Comparison of ENCODE assay signal across 17 cellular contexts in genomic region chr21:44529503-44530125, GRCh38. TPM values are rescaled to one million over a fixed set of nuclear protein-coding genes. Genes with fewer than 3 reads are reported as not detected.
"Had no signal": no experiment of that assay in that cellular context is flagged by ENCODE, and none has a peak within 500 bp of the region (broad histone marks: within the 10 kb centered on the region; RNA-seq: fewer than 3 reads in every experiment).

No MANE protein-coding gene starts in this region.

- H3K9me3 Mint-ChIP-seq: activated CD8-positive, alpha-beta T cell treated with anti-CD3 and anti-CD28 coated beads for 36 hours; activated naive CD8-positive, alpha-beta T cell treated with anti-CD3 and anti-CD28 coated beads, Interleukin-2, amount 10 ng/mL, durations not matched to agents 7 days and 5 days; T-helper 2 cell treated with Interferon-gamma antibody and Interleukin-4, amounts not matched to agents 5 μg/mL and 100 μg/mL, for 36 hours had no signal

- H3K27ac ChIP-seq: breast epithelium, heart right ventricle, lower lobe of right lung, stomach, thoracic aorta had no signal

- H3K27ac Mint-ChIP-seq: activated CD8-positive, alpha-beta T cell treated with anti-CD3 and anti-CD28 coated beads for 36 hours; activated naive CD8-positive, alpha-beta T cell treated with anti-CD3 and anti-CD28 coated beads, Interleukin-2, amount 10 ng/mL, durations not matched to agents 7 days and 5 days had no signal

- H3K4me3 Mint-ChIP-seq: activated CD8-positive, alpha-beta T cell treated with anti-CD3 and anti-CD28 coated beads for 36 hours; activated naive CD8-positive, alpha-beta T cell treated with anti-CD3 and anti-CD28 coated beads, Interleukin-2, amount 10 ng/mL, durations not matched to agents 7 days and 5 days; naive thymus-derived CD4-positive, alpha-beta T cell; T-helper 2 cell treated with Interferon-gamma antibody and Interleukin-4, amounts not matched to agents 5 μg/mL and 100 μg/mL, for 36 hours had no signal

- ATAC-seq: activated CD8-positive, alpha-beta T cell treated with anti-CD3 and anti-CD28 coated beads for 36 hours; lower lobe of right lung; naive thymus-derived CD4-positive, alpha-beta T cell had no signal

- H3K36me3 ChIP-seq: breast epithelium, heart right ventricle, lower lobe of right lung, stomach, thoracic aorta had no signal

- H3K9me3 ChIP-seq: breast epithelium, heart right ventricle, lower lobe of right lung, stomach, thoracic aorta had no signal

- H3K27me3 Mint-ChIP-seq: activated CD8-positive, alpha-beta T cell treated with anti-CD3 and anti-CD28 coated beads for 36 hours; naive thymus-derived CD4-positive, alpha-beta T cell had no signal

- H3K4me1 ChIP-seq: breast epithelium, heart right ventricle, lower lobe of right lung, stomach had no signal

- H3K4me1 Mint-ChIP-seq: activated naive CD8-positive, alpha-beta T cell treated with anti-CD3 and anti-CD28 coated beads, Interleukin-2, amount 10 ng/mL, durations not matched to agents 7 days and 5 days had no signal

- H3K4me3 ChIP-seq: breast epithelium, heart right ventricle, lower lobe of right lung, stomach, thoracic aorta had no signal

- DNase-seq: activated CD4-positive, alpha-beta T cell treated with anti-CD3 and anti-CD28 coated beads for 4 hours; activated CD8-positive, alpha-beta T cell treated with anti-CD3 and anti-CD28 coated beads for 36 hours; activated naive CD8-positive, alpha-beta T cell treated with anti-CD3 and anti-CD28 coated beads, Interleukin-2, amount 10 ng/mL, durations not matched to agents 7 days and 5 days; anterior cingulate cortex; lower lobe of right lung; SW 1271 had no signal

- H3K36me3 Mint-ChIP-seq: activated naive CD8-positive, alpha-beta T cell treated with anti-CD3 and anti-CD28 coated beads, Interleukin-2, amount 10 ng/mL, durations not matched to agents 7 days and 5 days; naive thymus-derived CD4-positive, alpha-beta T cell had no signal

RNA-seq across cellular contexts. Expression of gene KRTAP10-1, which starts 10.4 kb away (rescaled TPM):
- total RNA-seq: activated CD8-positive, alpha-beta T cell treated with anti-CD3 and anti-CD28 coated beads for 36 hours; activated naive CD8-positive, alpha-beta T cell treated with anti-CD3 and anti-CD28 coated beads, Interleukin-2, amount 10 ng/mL, durations not matched to agents 7 days and 5 days; breast epithelium; fibroblast of lung; frontal cortex; heart right ventricle; lower lobe of right lung; mononuclear cell; naive thymus-derived CD4-positive, alpha-beta T cell; osteocyte; skeletal muscle tissue; stomach; thoracic aorta had no signal

RNA-seq across cellular contexts. Expression of gene KRTAP10-2, which starts 21.7 kb away (rescaled TPM):
- total RNA-seq: activated CD8-positive, alpha-beta T cell treated with anti-CD3 and anti-CD28 coated beads for 36 hours; activated naive CD8-positive, alpha-beta T cell treated with anti-CD3 and anti-CD28 coated beads, Interleukin-2, amount 10 ng/mL, durations not matched to agents 7 days and 5 days; breast epithelium; fibroblast of lung; frontal cortex; heart right ventricle; lower lobe of right lung; mononuclear cell; naive thymus-derived CD4-positive, alpha-beta T cell; osteocyte; skeletal muscle tissue; stomach; thoracic aorta had no signal

RNA-seq across cellular contexts. Expression of gene KRTAP10-3, which starts 29.0 kb away (rescaled TPM):
- total RNA-seq: activated CD8-positive, alpha-beta T cell treated with anti-CD3 and anti-CD28 coated beads for 36 hours; activated naive CD8-positive, alpha-beta T cell treated with anti-CD3 and anti-CD28 coated beads, Interleukin-2, amount 10 ng/mL, durations not matched to agents 7 days and 5 days; breast epithelium; fibroblast of lung; frontal cortex; heart right ventricle; lower lobe of right lung; mononuclear cell; naive thymus-derived CD4-positive, alpha-beta T cell; osteocyte; skeletal muscle tissue; stomach; thoracic aorta had no signal

RNA-seq across cellular contexts. Expression of gene KRTAP10-4, which starts 43.9 kb away (rescaled TPM):
- total RNA-seq: activated CD8-positive, alpha-beta T cell treated with anti-CD3 and anti-CD28 coated beads for 36 hours; activated naive CD8-positive, alpha-beta T cell treated with anti-CD3 and anti-CD28 coated beads, Interleukin-2, amount 10 ng/mL, durations not matched to agents 7 days and 5 days; breast epithelium; fibroblast of lung; frontal cortex; heart right ventricle; lower lobe of right lung; mononuclear cell; naive thymus-derived CD4-positive, alpha-beta T cell; osteocyte; skeletal muscle tissue; stomach; thoracic aorta had no signal

RNA-seq across cellular contexts. Expression of gene KRTAP10-5, which starts 50.8 kb away (rescaled TPM):
- total RNA-seq: activated CD8-positive, alpha-beta T cell treated with anti-CD3 and anti-CD28 coated beads for 36 hours; activated naive CD8-positive, alpha-beta T cell treated with anti-CD3 and anti-CD28 coated beads, Interleukin-2, amount 10 ng/mL, durations not matched to agents 7 days and 5 days; breast epithelium; fibroblast of lung; frontal cortex; heart right ventricle; lower lobe of right lung; mononuclear cell; naive thymus-derived CD4-positive, alpha-beta T cell; osteocyte; skeletal muscle tissue; stomach; thoracic aorta had no signal
